ENCODE assay signal across 11 cellular contexts in genomic region chr12:28107679-28108078, GRCh38.
"Had no signal": no experiment of that assay in that cellular context is flagged by ENCODE, and none has a peak within 500 bp of the region (broad histone marks: within the 10 kb centered on the region; RNA-seq: fewer than 3 reads in every experiment).

No MANE protein-coding gene starts in this region.

- H3K4me3 ChIP-seq: body of pancreas, heart right ventricle, tibial nerve, uterus had no signal

- H3K36me3 ChIP-seq: heart right ventricle, tibial nerve, uterus had no signal

- H3K27ac ChIP-seq: body of pancreas, heart right ventricle, tibial nerve, uterus had no signal

- H3K4me1 ChIP-seq: body of pancreas, heart right ventricle, uterus had no signal

- FAIRE-seq: TTC549 had no signal

- DNase-seq: activated CD4-positive, alpha-beta T cell treated with anti-CD3 and anti-CD28 coated beads, Interleukin-2, amount 50 U/mL, for 4 hours; amniotic stem cell; body of pancreas; caudate nucleus; effector memory CD8-positive, alpha-beta T cell; heart right ventricle; left ventricle myocardium superior; naive B cell; uterus had no signal

- H3K27me3 ChIP-seq: body of pancreas, heart right ventricle, tibial nerve, uterus had no signal

- H3K9me3 ChIP-seq: body of pancreas, uterus had no signal
